In the genomic region with DNA sequence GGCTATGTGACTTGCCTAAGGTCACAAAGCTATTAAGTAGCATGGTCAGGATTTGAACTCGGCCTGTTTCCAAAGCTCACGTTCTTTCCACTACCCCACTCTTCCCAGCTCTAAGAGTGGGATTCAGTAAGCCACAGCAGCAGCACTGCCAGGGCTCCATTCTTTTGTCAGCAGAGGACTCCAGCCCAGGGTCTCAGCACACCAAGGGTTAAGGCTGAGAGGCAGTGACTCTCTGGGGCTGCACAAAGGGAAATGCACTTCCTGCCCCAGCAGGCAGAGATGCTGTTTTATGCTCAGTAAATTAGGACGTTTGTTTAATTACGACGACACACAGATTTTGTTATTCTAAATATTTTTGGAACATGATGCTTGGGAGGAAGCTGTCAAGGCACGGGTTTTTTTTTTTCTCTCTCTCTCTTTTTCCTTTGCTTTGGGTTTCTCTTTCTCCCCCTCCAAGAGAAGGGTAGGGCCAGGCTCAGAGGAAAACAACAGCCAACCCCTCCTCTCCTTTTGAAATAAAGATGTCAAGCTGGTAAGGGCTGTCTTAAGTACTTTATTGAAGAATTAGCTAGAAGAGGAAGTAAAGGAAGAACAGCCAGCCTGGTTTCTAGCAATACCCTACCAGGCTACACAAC, we compare ENCODE assay signal across 8 cellular contexts. TPM values are rescaled to one million over a fixed set of nuclear protein-coding genes. Genes with fewer than 3 reads are reported as not detected.
A peak's percentile ranks its signal among the peaks of the same experiment; 100 is the strongest.
DNase-seq lines count a peak whose midpoint lies in the region; ATAC-seq and TF ChIP-seq lines count a peak whose summit lies in the region.

No MANE protein-coding gene starts in this region.

- peak overlapping the region; percentile 90 to 100 (median 99) for H3K9ac ChIP-seq in BLaER1 treated with 17β-estradiol and CSF1 and Interleukin-3, amounts not matched to agents 10 nM and 100 nM
- no peak overlapping the region for H3K9ac ChIP-seq in parathyroid adenoma

- POLR2A ChIA-PET in activated CD4-positive, alpha-beta T cell treated with anti-CD3 and anti-CD28 coated beads, Interleukin-2, amount 10 ng/mL, durations not matched to agents 7 days and 5 days (lab: Charles Lee): interaction anchor here (0.6 kb wide), 2 partner anchors 14 to 15 kb away, joined by 3 read pairs; no protein-coding TSS in a partner anchor

- peaks cover 4 to 72% (median 66%) of the 10 kb centered on the region in 11 experiments; a peak in 20 of 22 replicates for H3K36me3 ChIP-seq in BLaER1 treated with 17β-estradiol and CSF1 and Interleukin-3, amounts not matched to agents 10 nM and 100 nM
- H3K36me3 ChIP-seq in parathyroid adenoma (ENCODE audit: control insufficient read depth, insufficient read depth, low read length): no peaks in the 10 kb centered on the region

- peaks cover 14% of the 10 kb centered on the region for H3K27me3 Mint-ChIP-seq in HFFc6 (ENCODE audit: insufficient read depth)
- no peaks in the 10 kb centered on the region for H3K27me3 Mint-ChIP-seq in activated CD4-positive, alpha-beta T cell treated with anti-CD3 and anti-CD28 coated beads, Interleukin-2, amount 10 ng/mL, durations not matched to agents 7 days and 5 days

- TF ChIP-seq CTCF in HFFc6 (IDR thresholded peaks at IDR 0.05) (no peak), parathyroid adenoma (IDR thresholded peaks at IDR 0.05) (no peak)

- CTCF ChIA-PET in activated CD4-positive, alpha-beta T cell treated with anti-CD3 and anti-CD28 coated beads, Interleukin-2, amount 10 ng/mL, durations not matched to agents 7 days and 5 days (lab: Charles Lee): interaction anchor here (0.7 to 2.7 kb wide), 5 partner anchors 8 to 107 kb away, joined by 3 to 9 read pairs (median 3); no protein-coding TSS in a partner anchor

- H3K4me3 ChIP-seq in BLaER1 treated with 17β-estradiol and CSF1 and Interleukin-3, amounts not matched to agents 10 nM and 100 nM: peak overlapping the region; percentile 93 to 100 (median 99)
- H3K4me3 ChIP-seq in parathyroid adenoma (ENCODE audit: low read depth, low read length): peak overlapping the region; percentile 71

- H3K27ac ChIP-seq in BLaER1 treated with 17β-estradiol and CSF1 and Interleukin-3, amounts not matched to agents 10 nM and 100 nM: peak overlapping the region; percentile 66 to 99 (median 98); a peak in 21 of 22 replicates
- H3K27ac ChIP-seq in parathyroid adenoma: peak overlapping the region; percentile 79

- H3K4me1 ChIP-seq in BLaER1 treated with 17β-estradiol and CSF1 and Interleukin-3, amounts not matched to agents 10 nM and 100 nM: peaks cover 53 to 75% (median 69%) of the 10 kb centered on the region in 10 experiments
- H3K4me1 ChIP-seq in parathyroid adenoma: peaks cover 11% of the 10 kb centered on the region

- DNase-seq in HFFc6: no peak
- peak; percentile 67 for DNase-seq in activated CD4-positive, alpha-beta T cell treated with anti-CD3 and anti-CD28 coated beads, Interleukin-2, amount 10 ng/mL, durations not matched to agents 7 days and 5 days
- peak; percentile 48 for DNase-seq in fibroblast of gingiva (ENCODE audit: low read depth)

- H3K4me3 Mint-ChIP-seq in HFFc6: peak overlapping the region; percentile 96
- peak overlapping the region; percentile 83 for H3K4me3 Mint-ChIP-seq in activated CD4-positive, alpha-beta T cell treated with anti-CD3 and anti-CD28 coated beads, Interleukin-2, amount 10 ng/mL, durations not matched to agents 7 days and 5 days

- H3K9me3 ChIP-seq in BLaER1 treated with 17β-estradiol and CSF1 and Interleukin-3, amounts not matched to agents 10 nM and 100 nM (replicated peaks in 1 of 11): peaks cover 0 to 7% (median 0%) of the 10 kb centered on the region in 11 experiments; a peak in 2 of 22 replicates
- no peaks in the 10 kb centered on the region for H3K9me3 ChIP-seq in parathyroid adenoma (ENCODE audit: control insufficient read depth, low read length)

- H4K20me1 ChIP-seq in BLaER1 treated with 17β-estradiol and CSF1 and Interleukin-3, amounts not matched to agents 10 nM and 100 nM: peaks cover 67 to 79% (median 78%) of the 10 kb centered on the region in 11 experiments

- peaks cover 34% of the 10 kb centered on the region for H3K79me2 ChIP-seq in parathyroid adenoma

- H3K4me1 Mint-ChIP-seq in HFFc6 (ENCODE audit: low read depth): peaks cover 52% of the 10 kb centered on the region
- peaks cover 59% of the 10 kb centered on the region for H3K4me1 Mint-ChIP-seq in activated CD4-positive, alpha-beta T cell treated with anti-CD3 and anti-CD28 coated beads, Interleukin-2, amount 10 ng/mL, durations not matched to agents 7 days and 5 days

- no peak overlapping the region for H2AFZ ChIP-seq in parathyroid adenoma

- H3K36me3 Mint-ChIP-seq in HFFc6 (ENCODE audit: low read depth): peaks cover 38% of the 10 kb centered on the region
- H3K36me3 Mint-ChIP-seq in activated CD4-positive, alpha-beta T cell treated with anti-CD3 and anti-CD28 coated beads, Interleukin-2, amount 10 ng/mL, durations not matched to agents 7 days and 5 days (ENCODE audit: low read depth): peaks cover 62% of the 10 kb centered on the region

- no peak for ATAC-seq in HG03460 (IDR thresholded peaks at IDR 0.05; ENCODE audit: unreplicated experiment)
- no peak for ATAC-seq in GM18861 (IDR thresholded peaks at IDR 0.05; ENCODE audit: unreplicated experiment)
- no peak for ATAC-seq in HG03520 (IDR thresholded peaks at IDR 0.05; ENCODE audit: unreplicated experiment)

- no peaks in the 10 kb centered on the region for H3K9me3 Mint-ChIP-seq in HFFc6
- no peaks in the 10 kb centered on the region for H3K9me3 Mint-ChIP-seq in activated CD4-positive, alpha-beta T cell treated with anti-CD3 and anti-CD28 coated beads, Interleukin-2, amount 10 ng/mL, durations not matched to agents 7 days and 5 days

- no peaks in the 10 kb centered on the region for H3K27me3 ChIP-seq in BLaER1 treated with 17β-estradiol and CSF1 and Interleukin-3, amounts not matched to agents 10 nM and 100 nM
- H3K27me3 ChIP-seq in parathyroid adenoma (ENCODE audit: control insufficient read depth, insufficient read depth, low read length): no peaks in the 10 kb centered on the region

- peak overlapping the region; percentile 90 for H3K27ac Mint-ChIP-seq in HFFc6
- H3K27ac Mint-ChIP-seq in activated CD4-positive, alpha-beta T cell treated with anti-CD3 and anti-CD28 coated beads, Interleukin-2, amount 10 ng/mL, durations not matched to agents 7 days and 5 days: peak overlapping the region; percentile 96

- peak overlapping the region; percentile 89 to 100 (median 98) for H3K4me2 ChIP-seq in BLaER1 treated with 17β-estradiol and CSF1 and Interleukin-3, amounts not matched to agents 10 nM and 100 nM
- H3K4me2 ChIP-seq in parathyroid adenoma (ENCODE audit: low read length): peak overlapping the region; percentile 91

RNA-seq across cellular contexts. Expression of gene MYH9, which starts 2.9 kb away (rescaled TPM):
- total RNA-seq in HFFc6 (2021; fragmentation: NEBNext Ultra II Directional; extraction: Animal tissue kit (Norgen Biotek cat#: 25700)): 1,000 to 10,000 TPM in 2 of 6 experiments, 100 to 1,000 TPM in 4; 881 to 1,084 (median 937) TPM
- total RNA-seq in activated CD4-positive, alpha-beta T cell treated with anti-CD3 and anti-CD28 coated beads, Interleukin-2, amount 10 ng/mL, durations not matched to agents 7 days and 5 days: 1,000 to 10,000 TPM in 1 of 2 experiments, 100 to 1,000 TPM in 1; 881 to 1,009 TPM
